8 cellular contexts compared by ENCODE assay signal in genomic region chr6:42727084-42727601, GRCh38. TPM values are rescaled to one million over a fixed set of nuclear protein-coding genes. Genes with fewer than 3 reads are reported as not detected.
DNase-seq lines count a peak whose midpoint lies in the region; ATAC-seq, FAIRE-seq and TF ChIP-seq lines count a peak whose summit lies in the region.

No MANE protein-coding gene starts in this region.

- H3K4me1 Mint-ChIP-seq in activated CD8-positive, alpha-beta T cell treated with anti-CD3 and anti-CD28 coated beads, Interleukin-2, amount 10 ng/mL, durations not matched to agents 7 days and 5 days (ENCODE audit: low read depth): peaks cover 19% of the 10 kb centered on the region

- no peak for TF ChIP-seq CTCF in foreskin keratinocyte (conservative IDR thresholded peaks at IDR 0.05)

- no peak for FAIRE-seq in RCC 7860 (lab: Jason Lieb, UNC)

- DNase-seq in NCI-H2029 (lab: John Stamatoyannopoulos, UW) (peak; percentile 46), NCI-H2029 treated with DMSO at 0.1 percent for 48 hours (lab: John Stamatoyannopoulos, UW) (no peak), foreskin keratinocyte (no peak), retina (peak; percentile 90), RCC 7860 (ENCODE audit: low spot score) (no peak), NCI-H2081 treated with DMSO at 0.1 percent for 48 hours (lab: John Stamatoyannopoulos, UW) (no peak)
- no peak for DNase-seq in activated CD8-positive, alpha-beta T cell treated with anti-CD3 and anti-CD28 coated beads, Interleukin-2, amount 10 ng/mL, durations not matched to agents 7 days and 5 days
- no peak for DNase-seq in effector CD4-positive, alpha-beta T cell

- H3K27me3 ChIP-seq in foreskin keratinocyte: no peaks in the 10 kb centered on the region

- no peaks in the 10 kb centered on the region for H3K36me3 Mint-ChIP-seq in activated CD8-positive, alpha-beta T cell treated with anti-CD3 and anti-CD28 coated beads, Interleukin-2, amount 10 ng/mL, durations not matched to agents 7 days and 5 days (ENCODE audit: low read depth)

- no peaks in the 10 kb centered on the region for H3K27me3 Mint-ChIP-seq in activated CD8-positive, alpha-beta T cell treated with anti-CD3 and anti-CD28 coated beads, Interleukin-2, amount 10 ng/mL, durations not matched to agents 7 days and 5 days (ENCODE audit: low read depth)

- peak overlapping the region; percentile 71 for H3K4me3 Mint-ChIP-seq in activated CD8-positive, alpha-beta T cell treated with anti-CD3 and anti-CD28 coated beads, Interleukin-2, amount 10 ng/mL, durations not matched to agents 7 days and 5 days

- POLR2A ChIA-PET in activated CD8-positive, alpha-beta T cell treated with anti-CD3 and anti-CD28 coated beads, Interleukin-2, amount 10 ng/mL, durations not matched to agents 7 days and 5 days (lab: Charles Lee): interaction anchor here (0.7 to 3.3 kb wide), 7 partner anchors 17 to 154 kb away, joined by 3 to 18 read pairs (median 5); partner anchors contain the start of genes RPL7L1 and TBCC

- H3K4me1 ChIP-seq in foreskin keratinocyte: peaks cover 3% of the 10 kb centered on the region

- no peaks in the 10 kb centered on the region for H3K9me3 Mint-ChIP-seq in activated CD8-positive, alpha-beta T cell treated with anti-CD3 and anti-CD28 coated beads, Interleukin-2, amount 10 ng/mL, durations not matched to agents 7 days and 5 days (ENCODE audit: insufficient read depth)

- CTCF ChIA-PET in activated CD8-positive, alpha-beta T cell treated with anti-CD3 and anti-CD28 coated beads, Interleukin-2, amount 10 ng/mL, durations not matched to agents 7 days and 5 days (lab: Charles Lee): interaction anchor here (0.7 to 7.6 kb wide), 27 partner anchors 13 to 513 kb away, joined by 3 to 135 read pairs (median 4); partner anchors contain the start of genes RPL7L1 and TBCC

- ATAC-seq in activated CD8-positive, alpha-beta T cell treated with anti-CD3 and anti-CD28 coated beads, Interleukin-2, amount 10 ng/mL, durations not matched to agents 7 days and 5 days: peak; percentile 5
- ATAC-seq in foreskin keratinocyte: peak; percentile 10

- peak overlapping the region; percentile 92 for H3K27ac Mint-ChIP-seq in activated CD8-positive, alpha-beta T cell treated with anti-CD3 and anti-CD28 coated beads, Interleukin-2, amount 10 ng/mL, durations not matched to agents 7 days and 5 days

- no peak overlapping the region for H3K27ac ChIP-seq in foreskin keratinocyte

RNA-seq across cellular contexts. Expression of gene PRPH2, which starts 4.7 kb away (rescaled TPM):
- not detected for total RNA-seq in activated CD8-positive, alpha-beta T cell treated with anti-CD3 and anti-CD28 coated beads, Interleukin-2, amount 10 ng/mL, durations not matched to agents 7 days and 5 days
- total RNA-seq in foreskin keratinocyte: not detected in 2 replicates
- polyA plus RNA-seq in foreskin keratinocyte: 0.02 TPM in 1 of 2 replicates, not detected in the other

RNA-seq across cellular contexts. Expression of gene TBCC, which starts 18.8 kb away (rescaled TPM):
- total RNA-seq in activated CD8-positive, alpha-beta T cell treated with anti-CD3 and anti-CD28 coated beads, Interleukin-2, amount 10 ng/mL, durations not matched to agents 7 days and 5 days: 10 to 100 TPM; 26.7 to 29.1 TPM
- 22.5 and 24.6 TPM in 2 replicates for total RNA-seq in foreskin keratinocyte
- polyA plus RNA-seq in foreskin keratinocyte: 22.2 and 23.7 TPM in 2 replicates

RNA-seq across cellular contexts. Expression of gene BICRAL, which starts 54.7 kb away (rescaled TPM):
- 10 to 100 TPM; 18.0 to 18.8 TPM for total RNA-seq in activated CD8-positive, alpha-beta T cell treated with anti-CD3 and anti-CD28 coated beads, Interleukin-2, amount 10 ng/mL, durations not matched to agents 7 days and 5 days
- total RNA-seq in foreskin keratinocyte: 4.7 and 4.9 TPM in 2 replicates
- 0.84 and 0.95 TPM in 2 replicates for polyA plus RNA-seq in foreskin keratinocyte

Comparison
In these comparisons a context has a peak if more than half of its experiments do, and no peak if none do; other contexts are left out.
1. DNase-seq: peak in NCI-H2029 (single experiment) and retina (single experiment); none in NCI-H2029 treated with DMSO at 0.1 percent for 48 hours (single experiment), activated CD8-positive, alpha-beta T cell treated with anti-CD3 and anti-CD28 coated beads, Interleukin-2, amount 10 ng/mL, durations not matched to agents 7 days and 5 days (single experiment), foreskin keratinocyte (0 of 2), effector CD4-positive, alpha-beta T cell (single experiment), RCC 7860 (single experiment) and NCI-H2081 treated with DMSO at 0.1 percent for 48 hours (single experiment).